In genomic region chr2:206805922-206806607, GRCh38 we compare ENCODE assay signal across 21 cellular contexts. TPM values are rescaled to one million over a fixed set of nuclear protein-coding genes. Genes with fewer than 3 reads are reported as not detected.
DNase-seq lines count a peak whose midpoint lies in the region; ATAC-seq, FAIRE-seq and TF ChIP-seq lines count a peak whose summit lies in the region.
"Had no signal": no experiment of that assay in that cellular context is flagged by ENCODE, and none has a peak within 500 bp of the region (broad histone marks: within the 10 kb centered on the region; RNA-seq: fewer than 3 reads in every experiment).

No MANE protein-coding gene starts in this region.

- H3K4me3 Mint-ChIP-seq in Calu3 (ENCODE audit: low read depth, unreplicated experiment): no peak overlapping the region
- H3K4me3 Mint-ChIP-seq: activated naive CD8-positive, alpha-beta T cell treated with anti-CD3 and anti-CD28 coated beads, Interleukin-2, amount 50 U/mL, for 24 hours; CD4-positive, alpha-beta memory T cell; dendritic cell treated with granulocyte-macrophage colony-stimulating factor and Interleukin-4, amounts not matched to agents 40 ng/mL and 50 ng/mL, for 4 days had no signal

- no peaks in the 10 kb centered on the region for H3K9me3 Mint-ChIP-seq in Calu3 (ENCODE audit: low read depth, unreplicated experiment)
- H3K9me3 Mint-ChIP-seq: activated naive CD8-positive, alpha-beta T cell treated with anti-CD3 and anti-CD28 coated beads, Interleukin-2, amount 50 U/mL, for 24 hours; CD4-positive, alpha-beta memory T cell; dendritic cell treated with granulocyte-macrophage colony-stimulating factor and Interleukin-4, amounts not matched to agents 40 ng/mL and 50 ng/mL, for 4 days had no signal

- TF ChIP-seq CTCF in right lobe of liver (IDR thresholded peaks at IDR 0.05) (no peak), HepG2 (CRISPR knock-in tag; IDR thresholded peaks at IDR 0.05) (no peak), fibroblast of mammary gland (conservative IDR thresholded peaks at IDR 0.05; ENCODE audit: control insufficient read depth, insufficient read depth, low read depth, low read length) (no peak), Calu3 (IDR thresholded peaks at IDR 0.05; ENCODE audit: unreplicated experiment) (no peak), vagina (IDR thresholded peaks at IDR 0.05) (no peak)

- H3K27ac ChIP-seq in right lobe of liver (no peak overlapping the region), HepG2 (ENCODE audit: extremely low read length, insufficient read depth, low read length) (no peak overlapping the region), vagina (no peak overlapping the region)
- H3K27ac ChIP-seq: A549, left ventricle myocardium inferior, neutrophil had no signal

- no peak for TF ChIP-seq EP300 in HepG2 (IDR thresholded peaks at IDR 0.05; ENCODE audit: low read depth in 2 of 2, low read length in 2 of 2)
- TF ChIP-seq EP300 in HepG2 (CRISPR knock-in tag; IDR thresholded peaks at IDR 0.05; ENCODE audit: borderline replicate concordance): no peak

- H3K36me3 ChIP-seq in right lobe of liver (no peaks in the 10 kb centered on the region), HepG2 (replicated peaks in 1 of 2; ENCODE audit: control insufficient read depth in 1 of 2, insufficient read depth in 2 of 2, low read length in 2 of 2) (no peaks in the 10 kb centered on the region; a peak in 1 of 5 replicates), vagina (no peaks in the 10 kb centered on the region)
- H3K36me3 ChIP-seq: left ventricle myocardium inferior, neutrophil had no signal

- no peaks in the 10 kb centered on the region for H3K4me1 ChIP-seq in right lobe of liver
- no peaks in the 10 kb centered on the region for H3K4me1 ChIP-seq in HepG2 (ENCODE audit: insufficient read depth, low read length)
- no peaks in the 10 kb centered on the region for H3K4me1 ChIP-seq in vagina
- H3K4me1 ChIP-seq: A549 had no signal

- H2AFZ ChIP-seq in HepG2 (ENCODE audit: low read length): no peak overlapping the region

- POLR2A ChIA-PET in HepG2 (lab: Yijun Ruan, JAX): no interaction called here

- FAIRE-seq in HepG2 (lab: Jason Lieb, UNC): no peak
- FAIRE-seq: A549, bronchial epithelial cell, H54 had no signal

- H3K27ac Mint-ChIP-seq in Calu3 (ENCODE audit: unreplicated experiment): no peak overlapping the region
- H3K27ac Mint-ChIP-seq: activated naive CD8-positive, alpha-beta T cell treated with anti-CD3 and anti-CD28 coated beads, Interleukin-2, amount 50 U/mL, for 24 hours; CD4-positive, alpha-beta memory T cell; dendritic cell treated with granulocyte-macrophage colony-stimulating factor and Interleukin-4, amounts not matched to agents 40 ng/mL and 50 ng/mL, for 4 days had no signal

- no peaks in the 10 kb centered on the region for H3K36me3 Mint-ChIP-seq in Calu3 (ENCODE audit: insufficient read depth, unreplicated experiment)
- H3K36me3 Mint-ChIP-seq: CD4-positive, alpha-beta memory T cell had no signal

- H3K9me3 ChIP-seq in right lobe of liver (no peaks in the 10 kb centered on the region), HepG2 (ENCODE audit: low read length) (no peaks in the 10 kb centered on the region), vagina (no peaks in the 10 kb centered on the region)
- H3K9me3 ChIP-seq: A549, left ventricle myocardium inferior, neutrophil had no signal

- ATAC-seq in right lobe of liver (peak; percentile 35 to 65 (median 54)), HepG2 (no peak; the same call in 1 of the 3 replicates)
- ATAC-seq: A549; activated naive CD8-positive, alpha-beta T cell treated with anti-CD3 and anti-CD28 coated beads, Interleukin-2, amount 50 U/mL, for 24 hours; Right ventricle myocardium inferior had no signal

- TF ChIP-seq POLR2A in right lobe of liver (IDR thresholded peaks at IDR 0.05) (no peak), HepG2 (IDR thresholded peaks at IDR 0.05; ENCODE audit: insufficient read depth in 1 of 2, low read depth in 2 of 2, low read length in 2 of 2) (no peak), vagina (IDR thresholded peaks at IDR 0.05) (no peak)

- H3K4me1 Mint-ChIP-seq in Calu3 (ENCODE audit: low read depth, unreplicated experiment): no peaks in the 10 kb centered on the region
- H3K4me1 Mint-ChIP-seq: CD4-positive, alpha-beta memory T cell had no signal

- BruUV-seq in HepG2 (replicated peaks; lab: Mats Ljungman, UMichigan) (no TSS peak), Calu3 (replicated peaks; lab: Mats Ljungman, UMichigan) (no TSS peak)

- H3K4me3 ChIP-seq in right lobe of liver: no peak overlapping the region
- no peak overlapping the region for H3K4me3 ChIP-seq in HepG2 (replicated peaks in 1 of 3; ENCODE audit: insufficient read depth in 1 of 3, low read depth in 2 of 3, low read length in 3 of 3)
- no peak overlapping the region for H3K4me3 ChIP-seq in fibroblast of mammary gland (ENCODE audit: control insufficient read depth, low read depth, low read length)
- H3K4me3 ChIP-seq in vagina: no peak overlapping the region
- H3K4me3 ChIP-seq: A549, left ventricle myocardium inferior had no signal

- H3K79me2 ChIP-seq in HepG2 (ENCODE audit: insufficient read depth, low read length): no peaks in the 10 kb centered on the region

- TF ChIP-seq RAD21 in HepG2 (CRISPR knock-in tag; IDR thresholded peaks at IDR 0.05): no peak

- no peaks in the 10 kb centered on the region for H3K27me3 ChIP-seq in right lobe of liver
- H3K27me3 ChIP-seq in HepG2 (ENCODE audit: control insufficient read depth in 1 of 2, insufficient read depth in 2 of 2, low read length in 2 of 2): no peaks in the 10 kb centered on the region
- no peaks in the 10 kb centered on the region for H3K27me3 ChIP-seq in vagina
- H3K27me3 ChIP-seq: neutrophil had no signal

- H4K20me1 ChIP-seq in HepG2 (ENCODE audit: insufficient read depth, low read length): no peaks in the 10 kb centered on the region; the same call in 1 of the 2 replicates

- H3K9ac ChIP-seq in HepG2 (ENCODE audit: insufficient read depth, low read depth, low read length): no peak overlapping the region

- intact Hi-C loops in right lobe of liver (cut with DNase I) (loop anchor here (10.0 kb wide), 2 partner anchors 179 to 669 kb away; no protein-coding TSS in a partner anchor), HepG2 (cut with micrococcal nuclease; ENCODE audit: unreplicated experiment) (no loop called here), Calu3 (cut with micrococcal nuclease; ENCODE audit: unreplicated experiment) (loop anchor here (10.0 kb wide), 1 partner anchor 929 kb away; no protein-coding TSS in a partner anchor), vagina (cut with DNase I) (loop anchor here (10.0 kb wide), 1 partner anchor 179 kb away; no protein-coding TSS in a partner anchor)

- 60% methylated on average over 6 of the region's 6 CpGs for WGBS in right lobe of liver (ENCODE audit: insufficient coverage, low coverage, low lambda C conversion rate, missing lambda C conversion rate)
- 60% methylated on average over 6 of the region's 6 CpGs for WGBS in HepG2 (ENCODE audit: low lambda C conversion rate)

- no peak overlapping the region for H3K4me2 ChIP-seq in HepG2 (ENCODE audit: low read depth, low read length)
- H3K4me2 ChIP-seq: A549 had no signal

- CTCF ChIA-PET in HepG2 (lab: Yijun Ruan, JAX; ENCODE audit: low intra/inter-chr PET ratio, low total read pairs) (no interaction called here), Calu3 (lab: Charles Lee) (no interaction called here)

- H3K27me3 Mint-ChIP-seq in Calu3 (ENCODE audit: unreplicated experiment): no peaks in the 10 kb centered on the region
- H3K27me3 Mint-ChIP-seq: activated naive CD8-positive, alpha-beta T cell treated with anti-CD3 and anti-CD28 coated beads, Interleukin-2, amount 50 U/mL, for 24 hours; CD4-positive, alpha-beta memory T cell; dendritic cell treated with granulocyte-macrophage colony-stimulating factor and Interleukin-4, amounts not matched to agents 40 ng/mL and 50 ng/mL, for 4 days had no signal

- in situ Hi-C loops in HepG2 (cut with HindIII; ENCODE audit: extremely low pct_ligation_motif_present, low pct_unique_long_range_greater_than_20kb): no loop called here

- DNase-seq in right lobe of liver (no peak), HepG2 (ENCODE audit: low spot score) (no peak), NCI-H69 (lab: John Stamatoyannopoulos, UW) (peak; percentile 72), fibroblast of mammary gland (ENCODE audit: low read depth) (peak; percentile 61), Calu3 (no peak), KG1 (lab: John Stamatoyannopoulos, UW) (no peak), vagina (ENCODE audit: extremely low spot score in 2 of 2) (no peak), cortex of kidney (lab: John Stamatoyannopoulos, UW) (no peak)
- DNase-seq: activated CD4-positive, alpha-beta T cell treated with anti-CD3 and anti-CD28 coated beads for 48 hours; activated naive CD8-positive, alpha-beta T cell treated with anti-CD3 and anti-CD28 coated beads, Interleukin-2, amount 50 U/mL, for 24 hours; CD4-positive, alpha-beta memory T cell; glutamatergic neuron; left ventricle myocardium inferior; NCI-H1930; stimulated activated CD8-positive, alpha-beta memory T cell treated with anti-CD3 and anti-CD28 coated beads, Interleukin-4, amount 100 ng/mL, for 48 hours had no signal

RNA-seq across cellular contexts. Expression of gene FASTKD2, which starts 40.7 kb away (rescaled TPM):
- total RNA-seq in right lobe of liver: 10 to 100 TPM; 13.5 to 29.1 (median 16.9) TPM
- 77.8 and 88.0 TPM in 2 replicates for total RNA-seq in HepG2 (2016; rRNA removed; fragmentation: Illumina TruSeq; extraction: Trizol)
- 6.6 and 7.0 TPM in 2 replicates for total RNA-seq in HepG2 (2016; cell fraction: cytosol; rRNA removed; fragmentation: Illumina TruSeq; extraction: Trizol; ENCODE audit: low read depth)
- total RNA-seq in HepG2 (2016; cell fraction: insoluble cytoplasmic fraction; rRNA removed; fragmentation: Illumina TruSeq; extraction: Trizol): 80.0 and 96.1 TPM in 2 replicates
- total RNA-seq in HepG2 (2016; cell fraction: membrane; rRNA removed; fragmentation: Illumina TruSeq; extraction: Trizol): 15.3 and 17.0 TPM in 2 replicates
- total RNA-seq in HepG2 (2016; cell fraction: nucleus; rRNA removed; fragmentation: Illumina TruSeq; extraction: Trizol): 62.6 and 69.2 TPM in 2 replicates
- 34.9 and 41.1 TPM in 2 replicates for polyA plus RNA-seq in HepG2 (2011; rRNA removed)
- 20.1 and 29.6 TPM in 2 replicates for polyA plus RNA-seq in HepG2 (2011; cell fraction: cytosol; rRNA removed)
- polyA plus RNA-seq in HepG2 (2011; cell fraction: nucleus; rRNA removed): 25.1 and 26.3 TPM in 2 replicates
- polyA plus RNA-seq in HepG2 (2012): 23.6 and 30.2 TPM in 2 replicates
- polyA plus RNA-seq in HepG2 (2016; cell fraction: cytosol; fragmentation: Illumina TruSeq; extraction: Trizol; ENCODE audit: low read depth): 2.6 and 2.9 TPM in 2 replicates
- 50.6 and 52.6 TPM in 2 replicates for polyA plus RNA-seq in HepG2 (2016; cell fraction: insoluble cytoplasmic fraction; fragmentation: Illumina TruSeq; extraction: Trizol; ENCODE audit: low read depth)
- polyA plus RNA-seq in HepG2 (2016; cell fraction: membrane; fragmentation: Illumina TruSeq; extraction: Trizol; ENCODE audit: low read depth): 4.7 and 5.5 TPM in 2 replicates
- polyA plus RNA-seq in HepG2 (2016; cell fraction: nucleus; fragmentation: Illumina TruSeq; extraction: Trizol; ENCODE audit: insufficient read depth, low read depth): 45.2 and 50.4 TPM in 2 replicates
- polyA minus RNA-seq in HepG2 (2011; rRNA and poly(A)+ RNA removed; ENCODE audit: low replicate concordance): 21.8 and 23.8 TPM in 2 replicates
- polyA minus RNA-seq in HepG2 (2011; cell fraction: cytosol; rRNA and poly(A)+ RNA removed): 21.4 and 22.1 TPM in 2 replicates
- 83.3 and 85.7 TPM in 2 replicates for polyA minus RNA-seq in HepG2 (2011; cell fraction: nucleus; rRNA and poly(A)+ RNA removed)
- total RNA-seq in Calu3 (2022): 31.5 and 31.9 TPM in 2 replicates
- total RNA-seq in vagina: 23.3 TPM

RNA-seq across cellular contexts. Expression of gene MDH1B, which starts 40.9 kb away (rescaled TPM):
- total RNA-seq in right lobe of liver (under 1 TPM in 4 of 6 experiments, not detected in 2; 0.11 to 0.32 (median 0.18) TPM), HepG2 (2016; rRNA removed; fragmentation: Illumina TruSeq; extraction: Trizol) (0.86 and 0.91 TPM in 2 replicates), Calu3 (2022) (0.94 and 1.9 TPM in 2 replicates), vagina (0.49 TPM)
- total RNA-seq in HepG2 (2016; cell fraction: cytosol; rRNA removed; fragmentation: Illumina TruSeq; extraction: Trizol; ENCODE audit: low read depth): 0.40 and 0.53 TPM in 2 replicates
- 0.82 and 1.1 TPM in 2 replicates for total RNA-seq in HepG2 (2016; cell fraction: insoluble cytoplasmic fraction; rRNA removed; fragmentation: Illumina TruSeq; extraction: Trizol)
- total RNA-seq in HepG2 (2016; cell fraction: membrane; rRNA removed; fragmentation: Illumina TruSeq; extraction: Trizol): 0.83 and 0.87 TPM in 2 replicates
- 0.75 and 0.99 TPM in 2 replicates for total RNA-seq in HepG2 (2016; cell fraction: nucleus; rRNA removed; fragmentation: Illumina TruSeq; extraction: Trizol)
- 0.12 and 0.17 TPM in 2 replicates for polyA plus RNA-seq in HepG2 (2011; rRNA removed)
- 0.15 and 0.21 TPM in 2 replicates for polyA plus RNA-seq in HepG2 (2011; cell fraction: cytosol; rRNA removed)
- 0.11 and 0.29 TPM in 2 replicates for polyA plus RNA-seq in HepG2 (2011; cell fraction: nucleus; rRNA removed)
- polyA plus RNA-seq in HepG2 (2012): 0.41 and 0.60 TPM in 2 replicates
- polyA plus RNA-seq in HepG2 (2016; cell fraction: cytosol; fragmentation: Illumina TruSeq; extraction: Trizol; ENCODE audit: low read depth): 0.83 and 1.2 TPM in 2 replicates
- 0.97 and 0.99 TPM in 2 replicates for polyA plus RNA-seq in HepG2 (2016; cell fraction: insoluble cytoplasmic fraction; fragmentation: Illumina TruSeq; extraction: Trizol; ENCODE audit: low read depth)
- 0.97 and 1.0 TPM in 2 replicates for polyA plus RNA-seq in HepG2 (2016; cell fraction: membrane; fragmentation: Illumina TruSeq; extraction: Trizol; ENCODE audit: low read depth)
- 0.60 and 0.85 TPM in 2 replicates for polyA plus RNA-seq in HepG2 (2016; cell fraction: nucleus; fragmentation: Illumina TruSeq; extraction: Trizol; ENCODE audit: insufficient read depth, low read depth)
- polyA minus RNA-seq in HepG2 (2011; rRNA and poly(A)+ RNA removed; ENCODE audit: low replicate concordance): 0.07 and 0.26 TPM in 2 replicates
- not detected in 2 replicates for polyA minus RNA-seq in HepG2 (2011; cell fraction: cytosol; rRNA and poly(A)+ RNA removed)
- polyA minus RNA-seq in HepG2 (2011; cell fraction: nucleus; rRNA and poly(A)+ RNA removed): 0.39 and 1.5 TPM in 2 replicates
- total RNA-seq: bronchial epithelial cell had no signal

Comparison
In these comparisons a context has a peak if more than half of its experiments do, and no peak if none do; other contexts are left out.
1. DNase-seq: peak in NCI-H69 (single experiment) and fibroblast of mammary gland (single experiment); none in right lobe of liver (0 of 3), HepG2 (single experiment), Calu3 (single experiment), KG1 (single experiment), vagina (0 of 2) and cortex of kidney (single experiment).